Comparison of ENCODE assay signal across 21 cellular contexts in the genomic region with DNA sequence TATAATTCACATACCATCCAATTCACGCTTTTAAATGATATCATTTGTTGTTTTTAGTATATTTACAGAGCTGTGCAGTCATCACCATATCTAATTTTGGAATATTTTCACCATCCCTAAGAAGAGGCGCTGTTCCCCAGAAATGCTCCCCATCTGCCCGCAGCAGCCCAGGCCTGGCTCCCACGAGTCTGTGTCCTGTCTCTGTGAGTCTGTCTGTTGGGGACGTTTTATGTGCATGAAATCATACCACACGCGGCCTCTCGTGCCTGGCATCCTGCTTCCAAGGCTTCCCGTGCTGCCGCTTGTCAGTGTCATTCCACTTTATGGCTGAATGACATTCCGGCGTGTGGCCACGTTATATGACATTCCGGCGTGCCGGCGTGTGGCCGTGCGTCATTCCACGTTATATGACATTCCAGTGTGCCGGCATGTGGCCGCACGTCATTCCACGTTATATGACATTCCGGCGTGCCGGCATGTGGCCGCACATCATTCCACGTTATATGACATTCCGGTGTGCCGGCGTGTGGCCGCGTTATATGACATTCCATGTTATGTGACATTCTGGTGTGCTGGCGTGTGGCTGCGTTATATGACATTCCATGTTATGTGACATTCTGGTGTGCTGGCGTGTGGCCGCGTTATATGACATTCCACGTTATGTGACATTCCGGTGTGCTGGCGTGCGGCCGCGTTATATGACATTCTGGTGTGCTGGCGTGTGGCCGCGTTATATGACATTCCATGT.
A peak's percentile ranks its signal among the peaks of the same experiment; 100 is the strongest.
DNase-seq lines count a peak whose midpoint lies in the region; ATAC-seq, FAIRE-seq and TF ChIP-seq lines count a peak whose summit lies in the region.
"Had no signal": no experiment of that assay in that cellular context is flagged by ENCODE, and none has a peak within 500 bp of the region (broad histone marks: within the 10 kb centered on the region; RNA-seq: fewer than 3 reads in every experiment).

No MANE protein-coding gene starts in this region.

- no peak for TF ChIP-seq RAD21 in GM12878 (IDR thresholded peaks at IDR 0.05; ENCODE audit: insufficient read depth, low read depth, low read length)
- TF ChIP-seq RAD21 in H1 (IDR thresholded peaks at IDR 0.05 in 1 of 2, conservative IDR thresholded peaks at IDR 0.05 in 1 of 2; ENCODE audit: low read depth in 2 of 2, low read length in 2 of 2): no peak

- no peak overlapping the region for H2BK20ac ChIP-seq in H1 (ENCODE audit: low read length)

- no TSS peak for BruUV-seq in GM12878 (replicated peaks; lab: Mats Ljungman, UMichigan)

- H4K20me1 ChIP-seq in GM12878 (ENCODE audit: control insufficient read depth, insufficient read depth) (no peaks in the 10 kb centered on the region), H1 (replicated peaks in 1 of 2; ENCODE audit: control insufficient read depth in 1 of 2, insufficient read depth in 2 of 2, low read length in 2 of 2) (peaks cover 1 to 2% of the 10 kb centered on the region in 2 experiments)

- no peak overlapping the region for H2BK120ac ChIP-seq in H1 (replicated peaks; ENCODE audit: low read depth, low read length)

- no peak for TF ChIP-seq CTCF in GM12878 (IDR thresholded peaks at IDR 0.05 in 2 of 3, conservative IDR thresholded peaks at IDR 0.05 in 1 of 3; ENCODE audit: control insufficient read depth in 2 of 3, extremely low read depth in 1 of 3, insufficient read depth in 1 of 3, low read depth in 3 of 3, low read length in 3 of 3)
- no peak for TF ChIP-seq CTCF in H1 (IDR thresholded peaks at IDR 0.05; ENCODE audit: control extremely low read depth in 1 of 3, insufficient read depth in 1 of 3, low read depth in 1 of 3, low read length in 3 of 3)
- no peak for TF ChIP-seq CTCF in psoas muscle (IDR thresholded peaks at IDR 0.05)

- H3K4me2 ChIP-seq in GM12878 (ENCODE audit: control insufficient read depth, insufficient read depth): no peak overlapping the region
- H3K4me2 ChIP-seq in H1 (ENCODE audit: insufficient read depth in 1 of 2, low read depth in 2 of 2, low read length in 2 of 2): no peak overlapping the region
- H3K4me2 ChIP-seq: A549 had no signal

- H3K4me3 ChIP-seq in SJCRH30 (no peak overlapping the region), GM12878 (no peak overlapping the region), H1 (ENCODE audit: extremely low read depth in 1 of 4, insufficient read depth in 2 of 4, low read depth in 3 of 4, low read length in 4 of 4) (no peak overlapping the region), psoas muscle (no peak overlapping the region)
- H3K4me3 ChIP-seq: A549 had no signal

- H2BK12ac ChIP-seq in H1 (ENCODE audit: low read depth, low read length): no peak overlapping the region

- H3K4ac ChIP-seq in H1 (replicated peaks; ENCODE audit: insufficient read length, low read depth, low read length): no peak overlapping the region

- no peaks in the 10 kb centered on the region for H3K79me2 ChIP-seq in GM12878 (ENCODE audit: control insufficient read depth, insufficient read depth, low read length)
- no peaks in the 10 kb centered on the region for H3K79me2 ChIP-seq in H1 (ENCODE audit: control insufficient read depth in 1 of 2, insufficient read depth in 2 of 2, low read length in 2 of 2)

- no peak overlapping the region for H3K18ac ChIP-seq in H1 (ENCODE audit: extremely low read depth, low read length)

- H2AFZ ChIP-seq in GM12878 (ENCODE audit: control insufficient read depth, low read depth, low read length): no peak overlapping the region
- no peak overlapping the region for H2AFZ ChIP-seq in H1 (ENCODE audit: low read length)

- H3K36me3 ChIP-seq in SJCRH30 (peaks cover 14% of the 10 kb centered on the region), GM12878 (ENCODE audit: control insufficient read depth in 2 of 2, insufficient read depth in 2 of 2, low read length in 1 of 2) (no peaks in the 10 kb centered on the region; a peak in 1 of 4 replicates), H1 (ENCODE audit: control insufficient read depth in 2 of 4, insufficient read depth in 4 of 4, low read length in 3 of 4) (peaks cover 9 to 25% (median 19%) of the 10 kb centered on the region in 4 experiments), psoas muscle (ENCODE audit: insufficient read depth in 1 of 2, low read depth in 1 of 2) (peaks cover under 1 to 83% of the 10 kb centered on the region in 2 donors)

- H3K9me3 ChIP-seq in SJCRH30 (replicated peaks): no peaks in the 10 kb centered on the region
- H3K9me3 ChIP-seq in GM12878 (replicated peaks; ENCODE audit: control insufficient read depth, insufficient read depth, low read length): no peaks in the 10 kb centered on the region
- H3K9me3 ChIP-seq in H1 (ENCODE audit: insufficient read depth in 2 of 2, low read depth in 1 of 2, low read length in 1 of 2): peaks cover 0 to 6% of the 10 kb centered on the region in 2 experiments; a peak in 1 of 4 replicates
- no peaks in the 10 kb centered on the region for H3K9me3 ChIP-seq in psoas muscle
- H3K9me3 ChIP-seq: A549, BE2C had no signal

- H2AK5ac ChIP-seq in H1 (ENCODE audit: low read depth, low read length): no peak overlapping the region

- ATAC-seq in GM12878 (no peak), psoas muscle (peak in 1 of 4 donors; percentile 1), HG03097 (IDR thresholded peaks at IDR 0.05; ENCODE audit: low FRiP score, unreplicated experiment) (no peak), GM21423 (IDR thresholded peaks at IDR 0.05; ENCODE audit: unreplicated experiment) (no peak)
- ATAC-seq: A549; CD8-positive, alpha-beta T cell had no signal

- H3K9ac ChIP-seq in GM12878 (ENCODE audit: control insufficient read depth, insufficient read depth, low read length): no peak overlapping the region
- no peak overlapping the region for H3K9ac ChIP-seq in H1 (replicated peaks in 1 of 4; ENCODE audit: extremely low read depth in 1 of 4, low read depth in 3 of 4, low read length in 3 of 4)

- H3K27ac ChIP-seq in SJCRH30 (peak overlapping the region; percentile 80), GM12878 (ENCODE audit: control insufficient read depth, insufficient read depth) (no peak overlapping the region), H1 (ENCODE audit: low read depth, low read length) (no peak overlapping the region), psoas muscle (peak overlapping the region; percentile 36)
- H3K27ac ChIP-seq: A549, C4-2B, HL-60 had no signal

- peak; percentile 26 to 43 for DNase-seq in SJCRH30
- no peak for DNase-seq in GM12878 (ENCODE audit: low read depth, low spot score)
- DNase-seq in H1 (ENCODE audit: low read depth in 1 of 2, low spot score in 2 of 2): no peak
- DNase-seq in psoas muscle: no peak
- no peak for DNase-seq in CD1c-positive myeloid dendritic cell (ENCODE audit: extremely low spot score)
- DNase-seq in stimulated activated naive CD4-positive, alpha-beta T cell treated with Interleukin-2 at 50 U/mL for 16 hours (lab: John Stamatoyannopoulos, UW): no peak
- DNase-seq: BE2C; CD8-positive, alpha-beta T cell; COR-L47; DND-41; GDM1; GOT3; HCEC 1CT; HFFc6; KBM-7 had no signal

- TF ChIP-seq POLR2A in GM12878 (IDR thresholded peaks at IDR 0.05; ENCODE audit: low read depth, low read length) (no peak), H1 (IDR thresholded peaks at IDR 0.05; ENCODE audit: control extremely low read depth in 1 of 2, low read depth in 2 of 2, low read length in 2 of 2) (no peak)

- TF ChIP-seq EP300 in GM12878 (IDR thresholded peaks at IDR 0.05; ENCODE audit: borderline replicate concordance in 1 of 2, control insufficient read depth in 1 of 2, low read depth in 2 of 2, low read length in 2 of 2) (no peak), H1 (IDR thresholded peaks at IDR 0.05; ENCODE audit: borderline replicate concordance in 1 of 2, low read depth in 2 of 2, low read length in 2 of 2) (no peak)

- WGBS in GM12878 (ENCODE audit: insufficient coverage, insufficient replicate concordance, low lambda C conversion rate, missing lambda C conversion rate): 93% methylated on average over 47 of the region's 48 CpGs
- WGBS in H1 (ENCODE audit: extremely low coverage in 1 of 2, insufficient coverage in 1 of 2, insufficient read length in 1 of 2, insufficient replicate concordance in 2 of 2, low coverage in 1 of 2, low lambda C conversion rate in 2 of 2, missing lambda C conversion rate in 1 of 2), 2 experiments: 93% methylated on average over 37 of the region's 48 CpGs; no CpG with 5 or more reads in 1 of the 2 experiments
- WGBS in psoas muscle, 3 donors: 86 to 90% (median 86%) methylated on average over 48 of the region's 48 CpGs

- POLR2A ChIA-PET in GM12878 (lab: Charles Lee) (no interaction called here), H1 (lab: Charles Lee; ENCODE audit: partially characterized antibody) (no interaction called here)

- no peak overlapping the region for H4K5ac ChIP-seq in H1 (ENCODE audit: insufficient read length, low read depth, low read length)

- no peak overlapping the region for H3K56ac ChIP-seq in H1 (replicated peaks; ENCODE audit: insufficient read length, low read depth, low read length)

- no peak overlapping the region for H2BK15ac ChIP-seq in H1 (ENCODE audit: low read length)

- no peaks in the 10 kb centered on the region; the same call in 1 of the 2 replicates for H3K79me1 ChIP-seq in H1 (ENCODE audit: low read depth, low read length)

- no peaks in the 10 kb centered on the region for H3K23me2 ChIP-seq in H1 (ENCODE audit: low read depth, low read length)

- intact Hi-C loops in GM12878 (cut with micrococcal nuclease; ENCODE audit: unreplicated experiment): no loop called here
- intact Hi-C loops in psoas muscle (cut with DNase I): no loop called here

- in situ Hi-C loops in GM12878 (cut with MboI): no loop called here

- H3K4me1 ChIP-seq in SJCRH30: peaks cover 11% of the 10 kb centered on the region
- H3K4me1 ChIP-seq in GM12878 (ENCODE audit: control insufficient read depth, insufficient read depth, low read length): no peaks in the 10 kb centered on the region
- H3K4me1 ChIP-seq in H1 (replicated peaks in 1 of 4; ENCODE audit: control insufficient read depth in 3 of 4, insufficient read depth in 4 of 4, low read length in 3 of 4): no peaks in the 10 kb centered on the region
- no peaks in the 10 kb centered on the region for H3K4me1 ChIP-seq in psoas muscle
- H3K4me1 ChIP-seq: A549 had no signal

- H3K27me3 ChIP-seq in SJCRH30 (no peaks in the 10 kb centered on the region), GM12878 (replicated peaks in 1 of 2; ENCODE audit: control insufficient read depth in 2 of 2, insufficient read depth in 2 of 2, low read length in 1 of 2) (no peaks in the 10 kb centered on the region), H1 (replicated peaks in 1 of 4; ENCODE audit: control insufficient read depth in 3 of 4, extremely low read depth in 1 of 4, insufficient read depth in 3 of 4, low read length in 3 of 4) (no peaks in the 10 kb centered on the region), psoas muscle (ENCODE audit: insufficient read depth in 3 of 3, low read length in 2 of 3) (no peaks in the 10 kb centered on the region)
- H3K27me3 ChIP-seq: BE2C had no signal

- SMC1A ChIA-PET in GM12878 (lab: Charles Lee; ENCODE audit: uncharacterized antibody, unreplicated experiment): no interaction called here

- no peak overlapping the region for H4K91ac ChIP-seq in H1 (replicated peaks; ENCODE audit: insufficient read length, low read length)

- H3K23ac ChIP-seq in H1 (ENCODE audit: insufficient read length): no peak overlapping the region

- FAIRE-seq in GM12878 (lab: Jason Lieb, UNC) (no peak), H1 (lab: Jason Lieb, UNC) (no peak)
- FAIRE-seq: A549, D721Med had no signal

- CTCF ChIA-PET in GM12878 (lab: Yijun Ruan, JAX) (no interaction called here), H1 (lab: Charles Lee; ENCODE audit: partially characterized antibody) (interaction anchor here (1.5 kb wide), 1 partner anchor 19 kb away, joined by 3 read pairs; no protein-coding TSS in a partner anchor)

- no peak overlapping the region for H4K8ac ChIP-seq in H1 (ENCODE audit: extremely low read depth, insufficient read depth, low read length)

- RAD21 ChIA-PET in GM12878 (lab: Charles Lee; ENCODE audit: unreplicated experiment): no interaction called here

- H2BK5ac ChIP-seq in H1 (ENCODE audit: low read depth, low read length): no peak overlapping the region

- H3K14ac ChIP-seq in H1 (ENCODE audit: insufficient read length): no peak overlapping the region

Comparison
In these comparisons a context has a peak if more than half of its experiments do, and no peak if none do; other contexts are left out.
1. DNase-seq: peak in SJCRH30 (2 of 2); none in GM12878 (single experiment), H1 (0 of 2), psoas muscle (0 of 2), CD1c-positive myeloid dendritic cell (single experiment) and stimulated activated naive CD4-positive, alpha-beta T cell treated with Interleukin-2 at 50 U/mL for 16 hours (single experiment).
2. H3K27ac ChIP-seq: peak in SJCRH30 (single experiment) and psoas muscle (single experiment); none in GM12878 (single experiment) and H1 (single experiment).